ENCODE assay signal across 31 cellular contexts in the genomic region with DNA sequence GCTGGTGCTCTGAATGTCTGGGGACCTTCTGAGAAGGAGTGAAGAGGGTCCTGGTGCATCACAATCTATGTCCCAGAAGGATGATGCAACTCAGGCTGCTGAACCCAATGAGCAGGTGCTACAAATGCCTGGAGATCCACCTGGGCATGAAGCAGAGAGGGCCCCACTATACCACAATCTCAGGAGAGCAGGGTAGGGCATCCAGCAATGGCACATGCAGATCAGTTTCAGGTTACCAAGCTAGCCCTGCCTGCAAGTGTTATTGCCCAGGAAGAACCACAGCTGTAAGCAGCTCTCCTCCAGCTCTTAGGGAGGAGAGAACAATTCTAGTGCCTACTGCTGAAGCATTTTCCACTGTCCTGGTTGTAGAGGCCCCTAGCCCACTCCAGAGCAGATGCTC.
"Had no signal": no experiment of that assay in that cellular context is flagged by ENCODE, and none has a peak within 500 bp of the region (broad histone marks: within the 10 kb centered on the region; RNA-seq: fewer than 3 reads in every experiment).

No MANE protein-coding gene starts in this region.

- DNase-seq: activated CD4-positive, alpha-beta T cell treated with anti-CD3 and anti-CD28 coated beads for 4 hours; activated CD4-positive, alpha-beta T cell treated with anti-CD3 and anti-CD28 coated beads, Interleukin-2, amount 50 U/mL, for 48 hours; activated CD4-positive, CD25-positive, alpha-beta regulatory T cell; activated CD8-positive, alpha-beta memory T cell treated with anti-CD3 and anti-CD28 coated beads for 24 hours; activated effector memory CD4-positive, alpha-beta T cell treated with Interleukin-2 at 50 U/mL for 16 hours; activated naive CD4-positive, alpha-beta T cell treated with Interleukin-2 at 50 U/mL for 16 hours; aorta; cerebellar nuclear complex; colonic mucosa; effector CD8-positive, alpha-beta T cell; esophagus squamous epithelium; kidney glomerular epithelial cell; mammary epithelial cell; naive thymus-derived CD4-positive, alpha-beta T cell; nucleus accumbens; pancreas; sigmoid colon; small intestine; stimulated activated CD4-positive, alpha-beta T cell treated with anti-CD3 and anti-CD28 coated beads, Interleukin-4, amount 100 ng/mL, for 4 hours; stimulated activated CD8-positive, alpha-beta memory T cell treated with anti-CD3 and anti-CD28 coated beads, Interleukin-4, amount 100 ng/mL, for 48 hours; stimulated activated naive B cell treated with anti-CD40 and anti-IgM and Interleukin-4, amounts not matched to agents 10 μg/mL and 1 μg/mL and 100 μg/mL, for 72 hours; stomach; thyroid gland; upper lobe of left lung had no signal

- H3K4me3 ChIP-seq: cardiac muscle cell, colonic mucosa, esophagus squamous epithelium, pancreas, prostate gland, sigmoid colon, stomach, thyroid gland, upper lobe of left lung had no signal

- H3K36me3 Mint-ChIP-seq: activated naive CD8-positive, alpha-beta T cell; brain; mesothelial cell of epicardium had no signal

- H3K9me3 ChIP-seq: colonic mucosa, esophagus squamous epithelium, pancreas, prostate gland, sigmoid colon, stomach, thyroid gland, upper lobe of left lung had no signal

- H3K9me3 Mint-ChIP-seq: T-helper 2 cell treated with Interferon-gamma antibody and Interleukin-4, amounts not matched to agents 5 μg/mL and 100 μg/mL, for 36 hours had no signal

- ATAC-seq: naive thymus-derived CD4-positive, alpha-beta T cell; pancreas; stimulated activated naive B cell treated with anti-CD40 and anti-IgM and Interleukin-4, amounts not matched to agents 10 μg/mL and 1 μg/mL and 100 μg/mL, for 72 hours had no signal

- H3K27ac ChIP-seq: cardiac muscle cell, colonic mucosa, epithelial cell of prostate, esophagus squamous epithelium, pancreas, prostate gland, sigmoid colon, stomach, thyroid gland, upper lobe of left lung had no signal

- H3K4me3 Mint-ChIP-seq: activated naive CD8-positive, alpha-beta T cell; brain; mesothelial cell of epicardium; naive thymus-derived CD4-positive, alpha-beta T cell; stimulated activated naive B cell treated with anti-CD40 and anti-IgM and Interleukin-4, amounts not matched to agents 10 μg/mL and 1 μg/mL and 100 μg/mL, for 72 hours; T-helper 2 cell treated with Interferon-gamma antibody and Interleukin-4, amounts not matched to agents 5 μg/mL and 100 μg/mL, for 36 hours had no signal

- H3K27ac Mint-ChIP-seq: activated naive CD8-positive, alpha-beta T cell; brain; mesothelial cell of epicardium; naive thymus-derived CD4-positive, alpha-beta T cell; stimulated activated naive B cell treated with anti-CD40 and anti-IgM and Interleukin-4, amounts not matched to agents 10 μg/mL and 1 μg/mL and 100 μg/mL, for 72 hours; T-helper 2 cell treated with Interferon-gamma antibody and Interleukin-4, amounts not matched to agents 5 μg/mL and 100 μg/mL, for 36 hours had no signal

- H3K4me1 Mint-ChIP-seq: brain; naive thymus-derived CD4-positive, alpha-beta T cell; stimulated activated naive B cell treated with anti-CD40 and anti-IgM and Interleukin-4, amounts not matched to agents 10 μg/mL and 1 μg/mL and 100 μg/mL, for 72 hours had no signal

- H3K4me1 ChIP-seq: colonic mucosa, esophagus squamous epithelium, pancreas, prostate gland, sigmoid colon, stomach, thyroid gland, upper lobe of left lung had no signal

- H3K27me3 ChIP-seq: cardiac muscle cell, colonic mucosa, esophagus squamous epithelium, sigmoid colon, stomach, thyroid gland, upper lobe of left lung had no signal

- H3K36me3 ChIP-seq: cardiac muscle cell, colonic mucosa, esophagus squamous epithelium, pancreas, prostate gland, sigmoid colon, stomach, thyroid gland, upper lobe of left lung had no signal
